8 cellular contexts compared by ENCODE assay signal in genomic region chr6:56595490-56596122, GRCh38. TPM values are rescaled to one million over a fixed set of nuclear protein-coding genes. Genes with fewer than 3 reads are reported as not detected.
A peak's percentile ranks its signal among the peaks of the same experiment; 100 is the strongest.
DNase-seq lines count a peak whose midpoint lies in the region; ATAC-seq and TF ChIP-seq lines count a peak whose summit lies in the region.

No MANE protein-coding gene starts in this region.

- no peaks in the 10 kb centered on the region for H3K9me3 ChIP-seq in DND-41 (ENCODE audit: insufficient read depth, low read length, severe bottlenecking)
- H3K9me3 ChIP-seq in left ventricle myocardium inferior (replicated peaks) = no peaks in the 10 kb centered on the region
- no peaks in the 10 kb centered on the region for H3K9me3 ChIP-seq in sigmoid colon

- TF ChIP-seq RAD21 in Ishikawa (IDR thresholded peaks at IDR 0.05; ENCODE audit: low read depth) = peak; percentile 47

- H3K36me3 ChIP-seq in DND-41 (ENCODE audit: insufficient read depth, low read length) (no peaks in the 10 kb centered on the region), left ventricle myocardium inferior (peaks cover 85% of the 10 kb centered on the region), sigmoid colon (peaks cover 0 to 72% (median 14%) of the 10 kb centered on the region in 4 donors)

- no peak overlapping the region for H3K4me2 ChIP-seq in DND-41 (ENCODE audit: insufficient read depth, low read length)

- H3K9ac ChIP-seq in DND-41 (ENCODE audit: low read depth, low read length) = no peak overlapping the region

- no peaks in the 10 kb centered on the region for H4K20me1 ChIP-seq in DND-41 (ENCODE audit: insufficient read depth, low read length)

- TF ChIP-seq EP300 in Ishikawa (IDR thresholded peaks at IDR 0.05; ENCODE audit: borderline replicate concordance) = no peak
- no peak for TF ChIP-seq EP300 in sigmoid colon (IDR thresholded peaks at IDR 0.05)

- H3K27ac ChIP-seq in DND-41 (ENCODE audit: low read length) (no peak overlapping the region), left ventricle myocardium inferior (replicated peaks) (no peak overlapping the region), sigmoid colon (peak overlapping the region; percentile 0 to 51 (median 33))

- peak; percentile 34 for DNase-seq in DND-41
- peak; percentile 91 for DNase-seq in RKO (ENCODE audit: low spot score)
- DNase-seq in activated naive CD4-positive, alpha-beta T cell treated with anti-CD3 and anti-CD28 coated beads, Interleukin-2, amount 50 U/mL, for 72 hours (ENCODE audit: low spot score in 2 of 2) = peak in 1 of 2 donors; percentile 55
- DNase-seq in left ventricle myocardium inferior = no peak
- no peak for DNase-seq in sigmoid colon

- intact Hi-C loops in left ventricle myocardium inferior (cut with micrococcal nuclease) (no loop called here), sigmoid colon (cut with DNase I) (loop anchor here (2.0 kb wide), 1 partner anchor 281 kb away; no protein-coding TSS in a partner anchor)

- H3K4me3 ChIP-seq in DND-41 (ENCODE audit: low read depth in 1 of 2, low read length in 2 of 2) = no peak overlapping the region
- H3K4me3 ChIP-seq in left ventricle myocardium inferior = no peak overlapping the region
- no peak overlapping the region for H3K4me3 ChIP-seq in sigmoid colon

- no peak overlapping the region for H2AFZ ChIP-seq in DND-41 (ENCODE audit: low read depth, low read length)

- H3K9me3 Mint-ChIP-seq in activated naive CD4-positive, alpha-beta T cell treated with anti-CD3 and anti-CD28 coated beads, Interleukin-2, amount 50 U/mL, for 72 hours = no peaks in the 10 kb centered on the region

- ATAC-seq in DND-41 (ENCODE audit: insufficient read depth, low read depth) (peak; percentile 89), GM21515 (IDR thresholded peaks at IDR 0.05; ENCODE audit: unreplicated experiment) (peak; percentile 36), GM19324 (IDR thresholded peaks at IDR 0.05; ENCODE audit: low FRiP score, unreplicated experiment) (no peak)
- ATAC-seq in activated naive CD4-positive, alpha-beta T cell treated with anti-CD3 and anti-CD28 coated beads, Interleukin-2, amount 50 U/mL, for 72 hours = peak; percentile 58 to 60

- 47 to 58% methylated on average over 6 of the region's 6 CpGs for WGBS in sigmoid colon, 2 donors

- no peaks in the 10 kb centered on the region for H3K79me2 ChIP-seq in DND-41 (ENCODE audit: insufficient read depth, low read length)

- TF ChIP-seq CTCF in DND-41 (IDR thresholded peaks at IDR 0.05; ENCODE audit: borderline replicate concordance, extremely low read depth, low read length, poor library complexity, severe bottlenecking) (peak; percentile 72), left ventricle myocardium inferior (IDR thresholded peaks at IDR 0.05; ENCODE audit: borderline replicate concordance) (peak; percentile 70), sigmoid colon (IDR thresholded peaks at IDR 0.05) (peak; percentile 20 to 60 (median 58))

- peak overlapping the region; percentile 16 to 23 for H3K27ac Mint-ChIP-seq in activated naive CD4-positive, alpha-beta T cell treated with anti-CD3 and anti-CD28 coated beads, Interleukin-2, amount 50 U/mL, for 72 hours

- no peaks in the 10 kb centered on the region for H3K36me3 Mint-ChIP-seq in activated naive CD4-positive, alpha-beta T cell treated with anti-CD3 and anti-CD28 coated beads, Interleukin-2, amount 50 U/mL, for 72 hours

- H3K4me1 ChIP-seq in DND-41 (ENCODE audit: insufficient read depth, low read length) (no peaks in the 10 kb centered on the region), left ventricle myocardium inferior (peaks cover 3% of the 10 kb centered on the region), sigmoid colon (peaks cover 0 to 38% (median 23%) of the 10 kb centered on the region in 4 donors)

- TF ChIP-seq POLR2A in sigmoid colon (IDR thresholded peaks at IDR 0.05) = no peak

- H3K27me3 ChIP-seq in DND-41 (ENCODE audit: insufficient read depth, low read length, poor library complexity) (no peaks in the 10 kb centered on the region), left ventricle myocardium inferior (ENCODE audit: low read depth) (no peaks in the 10 kb centered on the region), sigmoid colon (no peaks in the 10 kb centered on the region)

TF ChIP-seq in Ishikawa, 13 proteins besides CTCF, POLR2A, EP300 and RAD21:
- TF ChIP-seq FOXM1 (IDR thresholded peaks at IDR 0.05; ENCODE audit: borderline replicate concordance, low read depth) (no peak), NFIC (IDR thresholded peaks at IDR 0.05) (no peak), CEBPB (IDR thresholded peaks at IDR 0.05) (no peak), YY1 (IDR thresholded peaks at IDR 0.05; ENCODE audit: low read depth) (no peak), TCF12 (IDR thresholded peaks at IDR 0.05; ENCODE audit: low read depth) (no peak), EGR1 (IDR thresholded peaks at IDR 0.05) (no peak), CREB1 (IDR thresholded peaks at IDR 0.05; ENCODE audit: low read depth) (no peak), TAF1 (IDR thresholded peaks at IDR 0.05; ENCODE audit: low read depth) (no peak), REST (IDR thresholded peaks at IDR 0.05; ENCODE audit: low read depth) (no peak), MAX (IDR thresholded peaks at IDR 0.05) (no peak), TEAD4 (IDR thresholded peaks at IDR 0.05) (no peak), USF1 (IDR thresholded peaks at IDR 0.05) (no peak), ZBTB7A (IDR thresholded peaks at IDR 0.05; ENCODE audit: low read depth) (no peak)

RNA-seq across cellular contexts. Expression of gene DST, which starts 47.1 kb away (rescaled TPM):
- 10 to 100 TPM in 1 of 2 donors, 1 to 10 TPM in 1; 7.2 to 10.9 TPM for total RNA-seq in activated naive CD4-positive, alpha-beta T cell treated with anti-CD3 and anti-CD28 coated beads, Interleukin-2, amount 50 U/mL, for 72 hours
- total RNA-seq in left ventricle myocardium inferior (331 TPM), sigmoid colon (100 to 1,000 TPM; 495 to 791 (median 604) TPM)
- 10 to 100 TPM; 62.5 to 79.8 (median 69.1) TPM for polyA plus RNA-seq in sigmoid colon

Comparison
In these comparisons a context has a peak if more than half of its experiments do, and no peak if none do; other contexts are left out.
1. DNase-seq: peak in DND-41 (single experiment) and RKO (single experiment); none in left ventricle myocardium inferior (single experiment) and sigmoid colon (single experiment).
2. H3K27ac ChIP-seq: peak in sigmoid colon (4 of 4); none in DND-41 (single experiment) and left ventricle myocardium inferior (single experiment).
3. RNA of gene DST, which starts 47.1 kb away (total RNA-seq): 495 to 791 TPM in sigmoid colon and 331 TPM in left ventricle myocardium inferior (single experiment); 7.2 to 10.9 TPM in activated naive CD4-positive, alpha-beta T cell treated with anti-CD3 and anti-CD28 coated beads, Interleukin-2, amount 50 U/mL, for 72 hours; every median in the first group is over 10 times any median in the second.
4. Peak in every context shown above with its lines, with median percentiles within 50 percentile points of each other: CTCF ChIP-seq.